In genomic region chr19:14809272-14810057, GRCh38 we compare ENCODE assay signal across 2 cellular contexts.
A peak's percentile ranks its signal among the peaks of the same experiment; 100 is the strongest.
TF ChIP-seq lines count a peak whose summit lies in the region.

No MANE protein-coding gene starts in this region.

TF ChIP-seq in HEK293, 187 proteins besides CTCF, POLR2A, EP300 and RAD21:
- TF ChIP-seq ZNF391 (tag by site-specific recombination; IDR thresholded peaks at IDR 0.05; ENCODE audit: borderline replicate concordance, low read depth) (no peak), ZBTB17 (tag by site-specific recombination; IDR thresholded peaks at IDR 0.05) (peak; percentile 47; the same call in 1 of the 2 replicates)

TF ChIP-seq in K562, 482 proteins besides CTCF, POLR2A, EP300 and RAD21:
- TF ChIP-seq NFIC (IDR thresholded peaks at IDR 0.05) (peak; percentile 49; the same call in 1 of the 2 replicates), POLR2G (IDR thresholded peaks at IDR 0.05; ENCODE audit: low read depth, low read length) (no peak), KDM1A (IDR thresholded peaks at IDR 0.05) (peak; percentile 66 to 70; a peak in 2 of 4 replicates), ZNF316 (IDR thresholded peaks at IDR 0.05) (no peak)
TF ChIP-seq in K562: peak in this region for 2.
